Comparison of ENCODE assay signal across 17 cellular contexts in genomic region chr12:87227157-87227556, GRCh38.
DNase-seq lines count a peak whose midpoint lies in the region; ATAC-seq and TF ChIP-seq lines count a peak whose summit lies in the region.
"Had no signal": no experiment of that assay in that cellular context is flagged by ENCODE, and none has a peak within 500 bp of the region (broad histone marks: within the 10 kb centered on the region; RNA-seq: fewer than 3 reads in every experiment).

No MANE protein-coding gene starts in this region.

- ATAC-seq in HG03521 (IDR thresholded peaks at IDR 0.05; ENCODE audit: unreplicated experiment) (no peak), GM19395 (IDR thresholded peaks at IDR 0.05; ENCODE audit: unreplicated experiment) (no peak), GM18868 (IDR thresholded peaks at IDR 0.05; ENCODE audit: unreplicated experiment) (no peak)
- ATAC-seq: PC-3 had no signal

- no peak overlapping the region for H3K4me3 ChIP-seq in AG10803 (ENCODE audit: low read length)
- H3K4me3 ChIP-seq: MG63 had no signal

- no peak for TF ChIP-seq CTCF in AG10803 (conservative IDR thresholded peaks at IDR 0.05; ENCODE audit: low read length)

- DNase-seq in AG10803 (ENCODE audit: low read depth) = peak; percentile 4
- peak; percentile 58 for DNase-seq in HS-27A (ENCODE audit: low read depth)
- DNase-seq in astrocyte of the hippocampus (ENCODE audit: low read depth, low spot score) = peak; percentile 5
- DNase-seq in iris pigment epithelial cell (ENCODE audit: low read depth) = peak; percentile 92
- DNase-seq: Caco-2; CD4-positive, alpha-beta T cell; DND-41; MG63; NCI-H1417 treated with DMSO at 0.1 percent for 48 hours; NCI-H187; NCI-H446 treated with DMSO at 0.1 percent for 48 hours; NCI-H526 treated with DMSO at 0.1 percent for 48 hours; PC-3; SHP77 had no signal

Comparison
In these comparisons a context has a peak if more than half of its experiments do, and no peak if none do; other contexts are left out.
1. DNase-seq: peak in every context shown above with its lines; median percentile 92 in iris pigment epithelial cell; 58 in HS-27A; 5 in astrocyte of the hippocampus; 4 in AG10803.